8 cellular contexts compared by ENCODE assay signal in the genomic region with DNA sequence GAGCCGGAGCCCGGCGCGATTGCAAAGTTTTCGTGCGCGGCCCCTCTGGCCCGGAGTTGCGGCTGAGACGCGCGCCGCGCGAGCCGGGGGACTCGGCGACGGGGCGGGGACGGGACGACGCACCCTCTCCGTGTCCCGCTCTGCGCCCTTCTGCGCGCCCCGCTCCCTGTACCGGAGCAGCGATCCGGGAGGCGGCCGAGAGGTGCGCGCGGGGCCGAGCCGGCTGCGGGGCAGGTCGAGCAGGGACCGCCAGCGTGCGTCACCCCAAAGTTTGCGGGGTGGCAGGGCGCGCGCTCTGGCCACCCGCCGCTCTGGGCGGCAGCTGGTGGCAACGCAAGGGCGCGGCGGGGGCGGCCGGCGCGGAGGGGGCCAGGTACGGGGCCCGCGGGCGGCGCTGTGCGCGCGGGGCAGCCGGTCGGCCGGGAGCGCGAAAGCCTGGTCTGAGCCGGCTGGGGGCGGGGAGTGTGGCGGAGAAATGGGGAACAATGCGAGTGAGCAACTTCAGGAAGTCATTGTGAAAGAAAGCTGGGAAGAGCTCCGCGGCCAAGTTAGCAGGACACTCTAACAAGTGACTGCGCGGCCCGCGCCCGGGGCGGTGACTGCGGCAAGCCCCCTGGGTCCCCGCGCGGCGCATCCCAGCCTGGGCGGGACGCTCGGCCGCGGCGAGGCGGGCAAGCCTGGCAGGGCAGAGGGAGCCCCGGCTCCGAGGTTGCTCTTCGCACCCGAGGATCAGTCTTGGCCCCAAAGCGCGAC. TPM values are rescaled to one million over a fixed set of nuclear protein-coding genes. Genes with fewer than 3 reads are reported as not detected.
DNase-seq lines count a peak whose midpoint lies in the region; ATAC-seq and TF ChIP-seq lines count a peak whose summit lies in the region.

IKZF1 (plus strand) TSS at position 559 of the 753 bp plus-strand sequence. CDS start 14,346 bp downstream, outside the sequence.

- H3K4me1 Mint-ChIP-seq in neural crest cell, result peaks cover 28% of the 10 kb centered on the region

- H3K27ac ChIP-seq in MM.1S (ENCODE audit: low read length) (peak within 1 kb of the TSS; percentile 81), esophagus muscularis mucosa (replicated peaks in 1 of 4) (peak within 1 kb of the TSS in 3 of 4 donors; percentile 60 to 61 (median 61)), urinary bladder (ENCODE audit: low read depth) (peak within 1 kb of the TSS; percentile 2)

- peak; percentile 34 for ATAC-seq in GM21576 (IDR thresholded peaks at IDR 0.05; ENCODE audit: unreplicated experiment)

- H3K4me3 ChIP-seq in MM.1S (ENCODE audit: low read length) (peak within 1 kb of the TSS; percentile 88), esophagus muscularis mucosa (peak within 1 kb of the TSS; percentile 44 to 59 (median 50)), urinary bladder (ENCODE audit: low read depth, low read length) (peak within 1 kb of the TSS; percentile 61)

- H3K36me3 Mint-ChIP-seq in neural crest cell (ENCODE audit: low read depth), result no peaks in the 10 kb centered on the region

- no peak within 1 kb of the TSS for H3K27ac Mint-ChIP-seq in neural crest cell (ENCODE audit: unreplicated experiment)

- POLR2A ChIA-PET in activated CD8-positive, alpha-beta memory T cell treated with anti-CD3 and anti-CD28 coated beads for 36 hours (lab: Charles Lee), result interaction anchor here (1.0 to 6.0 kb wide), 9 partner anchors 11 to 98 kb away, joined by 3 to 41 read pairs (median 4); no protein-coding TSS in a partner anchor

- H3K4me1 ChIP-seq in ES-I3 (ENCODE audit: insufficient read depth, low read length), result no peaks in the 10 kb centered on the region
- H3K4me1 ChIP-seq in MM.1S (ENCODE audit: low read length), result peaks cover 6% of the 10 kb centered on the region
- peaks cover 0 to 13% (median 9%) of the 10 kb centered on the region in 4 donors for H3K4me1 ChIP-seq in esophagus muscularis mucosa
- H3K4me1 ChIP-seq in urinary bladder (ENCODE audit: insufficient read depth), result no peaks in the 10 kb centered on the region

- H3K9ac ChIP-seq in ES-I3 (ENCODE audit: low read depth, low read length), result peak within 1 kb of the TSS; percentile 64; the same call in 1 of the 2 replicates
- peak within 1 kb of the TSS; percentile 93 for H3K9ac ChIP-seq in MM.1S (ENCODE audit: low read length)

- H3K9me3 Mint-ChIP-seq in neural crest cell, result no peaks in the 10 kb centered on the region

- peak within 1 kb of the TSS; percentile 84 for H3K4me3 Mint-ChIP-seq in neural crest cell

- peaks cover 54% of the 10 kb centered on the region for H3K79me2 ChIP-seq in MM.1S (ENCODE audit: low read length)

- peaks cover 82% of the 10 kb centered on the region for H3K27me3 Mint-ChIP-seq in neural crest cell (ENCODE audit: low read depth)

- no peak for TF ChIP-seq EP300 in esophagus muscularis mucosa (IDR thresholded peaks at IDR 0.05)

- H3K9me3 ChIP-seq in ES-I3 (ENCODE audit: control insufficient read depth, insufficient read depth, low read length), result no peaks in the 10 kb centered on the region
- no peaks in the 10 kb centered on the region for H3K9me3 ChIP-seq in MM.1S (replicated peaks; ENCODE audit: insufficient read depth, low read length)
- no peaks in the 10 kb centered on the region for H3K9me3 ChIP-seq in esophagus muscularis mucosa

- CTCF ChIA-PET in activated CD8-positive, alpha-beta memory T cell treated with anti-CD3 and anti-CD28 coated beads for 36 hours (lab: Charles Lee), result interaction anchor here (0.8 to 2.5 kb wide), 7 partner anchors 9 to 99 kb away, joined by 3 to 12 read pairs (median 5); no protein-coding TSS in a partner anchor

- TF ChIP-seq CTCF in MM.1S (IDR thresholded peaks at IDR 0.05; ENCODE audit: low read length) (no peak), esophagus muscularis mucosa (IDR thresholded peaks at IDR 0.05) (no peak), neural crest cell (conservative IDR thresholded peaks at IDR 0.05) (no peak)

- no peaks in the 10 kb centered on the region for H3K36me3 ChIP-seq in ES-I3 (ENCODE audit: insufficient read depth, low read length)
- H3K36me3 ChIP-seq in MM.1S (replicated peaks; ENCODE audit: insufficient read depth, low read length), result no peaks in the 10 kb centered on the region
- no peaks in the 10 kb centered on the region for H3K36me3 ChIP-seq in esophagus muscularis mucosa
- no peaks in the 10 kb centered on the region for H3K36me3 ChIP-seq in urinary bladder (ENCODE audit: insufficient read depth)

- no peak for TF ChIP-seq POLR2A in esophagus muscularis mucosa (IDR thresholded peaks at IDR 0.05; ENCODE audit: low read depth)

- H2AFZ ChIP-seq in MM.1S (ENCODE audit: low read length), result no peak within 1 kb of the TSS; the same call in none of the 2 replicates

- H3K9me2 ChIP-seq in MM.1S (replicated peaks; ENCODE audit: insufficient read depth, low read length), result no peaks in the 10 kb centered on the region

- intact Hi-C loops in esophagus muscularis mucosa (cut with DNase I), result loop anchor here (10.0 kb wide), 1 partner anchor 60 kb away; no protein-coding TSS in a partner anchor

- WGBS in esophagus muscularis mucosa, result under 1% methylated on average over 27 of the region's 102 CpGs
- WGBS in urinary bladder, result under 1% methylated on average over 102 of the region's 102 CpGs

- H3K27me3 ChIP-seq in MM.1S (replicated peaks; ENCODE audit: insufficient read depth, low read length), result no peaks in the 10 kb centered on the region
- H3K27me3 ChIP-seq in esophagus muscularis mucosa, result peaks cover 0 to 58% (median 2%) of the 10 kb centered on the region in 4 donors

- no peaks in the 10 kb centered on the region for H4K20me1 ChIP-seq in MM.1S (ENCODE audit: insufficient read depth, low read length)

- peaks cover 35% of the 10 kb centered on the region for H3F3A ChIP-seq in MM.1S (ENCODE audit: insufficient read depth, low read length)

- DNase-seq in MM.1S, result peak; percentile 61
- DNase-seq in esophagus muscularis mucosa (ENCODE audit: extremely low spot score), result no peak
- DNase-seq in neural crest cell (ENCODE audit: low read depth, low spot score), result peak; percentile 44
- no peak for DNase-seq in A172 (ENCODE audit: low spot score)

- H3K4me2 ChIP-seq in MM.1S (ENCODE audit: low read depth, low read length), result peak within 1 kb of the TSS; percentile 97

RNA-seq across cellular contexts. Expression of gene IKZF1, which starts in this region (rescaled TPM):
- total RNA-seq in activated CD8-positive, alpha-beta memory T cell treated with anti-CD3 and anti-CD28 coated beads for 36 hours, result 100 to 1,000 TPM; 232 to 236 TPM
- 10 to 100 TPM in 1 of 4 donors, 1 to 10 TPM in 3; 3.6 to 17.7 (median 9.2) TPM for total RNA-seq in esophagus muscularis mucosa
- total RNA-seq in neural crest cell, result 5.9 and 8.5 TPM in 2 replicates
- total RNA-seq in urinary bladder, result 7.8 TPM
- 3.5 TPM for polyA plus RNA-seq in urinary bladder
- not detected in 2 replicates for total RNA-seq in A172 (2014; rRNA removed; shearing (Covaris generic))

Comparison
In these comparisons a context has a peak if more than half of its experiments do, and no peak if none do; other contexts are left out.
1. RNA of gene IKZF1 (total RNA-seq): 232 to 236 TPM in activated CD8-positive, alpha-beta memory T cell treated with anti-CD3 and anti-CD28 coated beads for 36 hours; 3.6 to 17.7 TPM in esophagus muscularis mucosa, 5.9 to 8.5 TPM in neural crest cell, 7.8 TPM in urinary bladder (single experiment) and not detected in A172; every median in the first group is over 10 times any median in the second.
2. DNase-seq: peak in MM.1S (single experiment) and neural crest cell (single experiment); none in esophagus muscularis mucosa (single experiment) and A172 (single experiment).
3. H3K27ac ChIP-seq: peak in every context shown above with its lines; median percentile 81 in MM.1S; 61 in esophagus muscularis mucosa; 2 in urinary bladder.
4. Peak in every context shown above with its lines, with median percentiles within 50 percentile points of each other: H3K4me3 ChIP-seq.